ENCODE assay signal across 8 cellular contexts in the genomic region with DNA sequence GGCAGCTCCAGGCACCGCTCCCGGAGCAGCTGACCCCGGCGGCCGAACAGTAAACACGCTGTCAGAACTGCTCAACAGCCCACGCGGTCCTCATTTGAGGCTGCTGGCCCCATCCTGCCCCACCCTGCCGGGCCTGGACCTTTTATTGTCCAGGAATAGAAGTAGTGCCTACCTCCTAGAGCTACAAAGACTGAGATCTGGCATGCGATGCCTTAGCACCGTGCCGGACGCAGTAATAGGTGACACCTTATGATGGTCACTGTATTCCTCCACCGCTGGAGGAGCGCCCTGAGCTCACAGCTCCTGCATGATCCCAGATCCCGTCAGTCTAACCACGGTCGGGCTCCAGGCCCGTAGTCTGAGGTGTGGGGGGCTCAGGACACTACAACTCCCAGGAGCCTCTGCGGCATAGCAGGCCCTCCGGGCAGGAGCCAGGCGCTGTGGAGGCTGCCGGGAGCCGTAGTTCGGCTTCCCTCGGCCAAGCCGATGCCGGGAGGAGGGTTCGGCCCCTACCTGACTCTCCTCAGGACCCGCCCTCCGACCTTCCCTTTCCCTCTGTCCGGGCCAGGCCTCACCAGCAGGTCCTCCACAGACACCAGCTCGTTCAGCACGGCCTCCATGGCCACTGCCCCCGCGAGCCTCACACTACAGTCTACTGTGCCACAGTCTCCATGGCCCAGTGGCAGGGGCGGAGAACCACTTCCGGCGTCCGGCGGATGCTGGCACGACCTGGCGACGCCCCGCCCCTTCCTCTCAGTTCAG. TPM values are rescaled to one million over a fixed set of nuclear protein-coding genes. Genes with fewer than 3 reads are reported as not detected.
DNase-seq lines count a peak whose midpoint lies in the region; ATAC-seq lines count a peak whose summit lies in the region.

Gene FIS1, minus strand, starts transcription at position 697 of the 762 bp plus-strand sequence. Its CDS starts 77 bp downstream, at position 620.

- H3K27ac ChIP-seq in right cardiac atrium (ENCODE audit: low read length): peak within 1 kb of the TSS; percentile 94
- peak within 1 kb of the TSS; percentile 92 for H3K27ac ChIP-seq in rectal smooth muscle tissue (ENCODE audit: low read depth, low read length)
- peak within 1 kb of the TSS in 1 of 2 donors; percentile 98 for H3K27ac ChIP-seq in aorta (ENCODE audit: low read depth in 1 of 2, low read length in 2 of 2)

- under 1% methylated on average over 45 of the region's 45 CpGs for WGBS in right cardiac atrium
- 0 to 1% methylated on average over 44 to 45 of the region's 45 CpGs for WGBS in aorta, 2 donors

- H3K36me3 ChIP-seq in rectal smooth muscle tissue (ENCODE audit: control insufficient read depth, insufficient read depth, low read length) (peaks cover 11% of the 10 kb centered on the region), aorta (ENCODE audit: control insufficient read depth in 1 of 2, insufficient read depth in 2 of 2, low read length in 1 of 2) (no peaks in the 10 kb centered on the region)

- H3K27me3 ChIP-seq in right cardiac atrium (ENCODE audit: control insufficient read depth, insufficient read depth): no peaks in the 10 kb centered on the region
- no peaks in the 10 kb centered on the region for H3K27me3 ChIP-seq in rectal smooth muscle tissue (ENCODE audit: control insufficient read depth, insufficient read depth, low read length)
- no peaks in the 10 kb centered on the region for H3K27me3 ChIP-seq in aorta (ENCODE audit: control insufficient read depth in 1 of 2, insufficient read depth in 2 of 2, low read length in 1 of 2)

- peak within 1 kb of the TSS; percentile 83 for H3K9ac ChIP-seq in rectal smooth muscle tissue (ENCODE audit: low read length)

- no peaks in the 10 kb centered on the region for H3K9me3 ChIP-seq in right cardiac atrium (ENCODE audit: control insufficient read depth, low read length)
- H3K9me3 ChIP-seq in aorta (ENCODE audit: control insufficient read depth, low read length): no peaks in the 10 kb centered on the region

- DNase-seq in NCI-H187 (lab: John Stamatoyannopoulos, UW) (peak; percentile 93 to 95), T-helper 2 cell (peak; percentile 87 to 95 (median 89)), anterior cingulate cortex (lab: John Stamatoyannopoulos, UW) (peak; percentile 60 to 100 (median 96)), right cardiac atrium (peak; percentile 95 to 98 (median 98)), aorta (peak; percentile 97 to 98)

- H3K4me3 ChIP-seq in right cardiac atrium (ENCODE audit: low read length) (peak within 1 kb of the TSS; percentile 73), rectal smooth muscle tissue (ENCODE audit: low read length) (peak within 1 kb of the TSS; percentile 90), aorta (ENCODE audit: low read length in 2 of 2) (peak within 1 kb of the TSS; percentile 74 to 96)

- intact Hi-C loops in right cardiac atrium (cut with DNase I) (no loop called here), aorta (cut with DNase I) (loop anchor here in 1 of 2 donors (2.0 kb wide), 1 partner anchor 28 kb away; the partner anchor contains the start of gene PLOD3)

- peak; percentile 92 for ATAC-seq in GM18498 (IDR thresholded peaks at IDR 0.05; ENCODE audit: unreplicated experiment)
- ATAC-seq in HG02938 (IDR thresholded peaks at IDR 0.05; ENCODE audit: unreplicated experiment): peak; percentile 90
- peak; percentile 98 for ATAC-seq in right cardiac atrium
- ATAC-seq in aorta (ENCODE audit: low FRiP score): peak; percentile 99

- H3K4me1 ChIP-seq in right cardiac atrium (ENCODE audit: control insufficient read depth, insufficient read depth, low read length): no peaks in the 10 kb centered on the region
- H3K4me1 ChIP-seq in rectal smooth muscle tissue (ENCODE audit: control insufficient read depth, insufficient read depth, low read length): peaks cover 10% of the 10 kb centered on the region
- no peaks in the 10 kb centered on the region for H3K4me1 ChIP-seq in aorta (ENCODE audit: control insufficient read depth in 1 of 2, insufficient read depth in 2 of 2, low read length in 2 of 2)

RNA-seq across cellular contexts. Expression of gene FIS1, which starts in this region (rescaled TPM):
- total RNA-seq in right cardiac atrium: 100 to 1,000 TPM; 245 to 315 (median 279) TPM
- 297 TPM for polyA plus RNA-seq in right cardiac atrium
- total RNA-seq in aorta: 100 to 1,000 TPM; 146 to 155 TPM
- 100 to 1,000 TPM; 294 to 333 TPM for polyA plus RNA-seq in aorta
